In genomic region chr19:40467007-40467565, GRCh38 we compare ENCODE assay signal across 8 cellular contexts. TPM values are rescaled to one million over a fixed set of nuclear protein-coding genes. Genes with fewer than 3 reads are reported as not detected.
DNase-seq lines count a peak whose midpoint lies in the region; ATAC-seq and TF ChIP-seq lines count a peak whose summit lies in the region.

No MANE protein-coding gene starts in this region.

- no peaks in the 10 kb centered on the region for H3K36me3 ChIP-seq in CD8-positive, alpha-beta T cell (ENCODE audit: insufficient read depth, low read length)
- H3K36me3 ChIP-seq in psoas muscle (ENCODE audit: insufficient read depth in 1 of 2, low read depth in 1 of 2) = no peaks in the 10 kb centered on the region

- no peaks in the 10 kb centered on the region for H3K9me3 ChIP-seq in CD8-positive, alpha-beta T cell (ENCODE audit: low read length)
- no peaks in the 10 kb centered on the region for H3K9me3 ChIP-seq in psoas muscle

- peak overlapping the region; percentile 81 for H3K4me3 Mint-ChIP-seq in CD8-positive, alpha-beta T cell

- intact Hi-C loops in CD8-positive, alpha-beta T cell (cut with DNase I, micrococcal nuclease) = loop anchor here (2.0 to 10.0 kb wide), 3 partner anchors 248 to 796 kb away; partner anchors contain the start of genes COQ8B (in 1 of the 2), ITPKC (in 1 of the 2), MIA (in 1 of the 2) and RAB4B (in 1 of the 2)
- intact Hi-C loops in psoas muscle (cut with DNase I) = loop anchor here in 1 of 2 donors (5.0 kb wide), 1 partner anchor 130 kb away; no protein-coding TSS in a partner anchor

- CTCF ChIA-PET in CD8-positive, alpha-beta T cell (lab: Charles Lee) = interaction anchor here (1.4 kb wide), 2 partner anchors 41 to 162 kb away, joined by 3 to 5 read pairs; partner anchors contain the start of gene SERTAD1

- 2 to 7% (median 4%) methylated on average over 9 to 74 of the region's 74 CpGs for WGBS in psoas muscle, 3 donors

- H3K27ac Mint-ChIP-seq in CD8-positive, alpha-beta T cell = no peak overlapping the region

- TF ChIP-seq CTCF in CD8-positive, alpha-beta T cell (IDR thresholded peaks at IDR 0.05) = no peak
- TF ChIP-seq CTCF in fibroblast of villous mesenchyme (IDR thresholded peaks at IDR 0.05; ENCODE audit: insufficient read depth, low read depth, low read length) (no peak), psoas muscle (IDR thresholded peaks at IDR 0.05) (no peak)

- peaks cover 13% of the 10 kb centered on the region for H3K27me3 Mint-ChIP-seq in CD8-positive, alpha-beta T cell (ENCODE audit: low read depth)

- H3K4me1 ChIP-seq in CD8-positive, alpha-beta T cell (ENCODE audit: insufficient read depth, low read length) = peaks cover 25% of the 10 kb centered on the region
- H3K4me1 ChIP-seq in psoas muscle = peaks cover 12% of the 10 kb centered on the region

- no peak overlapping the region for H3K4me3 ChIP-seq in CD8-positive, alpha-beta T cell (ENCODE audit: low read depth, low read length)
- H3K4me3 ChIP-seq in fibroblast of villous mesenchyme (ENCODE audit: low read depth, low read length) (peak overlapping the region; percentile 37), psoas muscle (peak overlapping the region; percentile 85)

- peaks cover 26% of the 10 kb centered on the region for H3K4me1 Mint-ChIP-seq in CD8-positive, alpha-beta T cell (ENCODE audit: low read depth)

- H3K9me3 Mint-ChIP-seq in CD8-positive, alpha-beta T cell = no peaks in the 10 kb centered on the region

- H3K27ac ChIP-seq in CD8-positive, alpha-beta T cell (ENCODE audit: low read depth, low read length) = peak overlapping the region; percentile 41
- peak overlapping the region; percentile 94 for H3K27ac ChIP-seq in psoas muscle

- ATAC-seq in CD8-positive, alpha-beta T cell = no peak
- ATAC-seq in psoas muscle = no peak
- no peak for ATAC-seq in GM19455 (IDR thresholded peaks at IDR 0.05; ENCODE audit: unreplicated experiment)
- ATAC-seq in GM21619 (IDR thresholded peaks at IDR 0.05; ENCODE audit: unreplicated experiment) = no peak

- POLR2A ChIA-PET in CD8-positive, alpha-beta T cell (lab: Charles Lee) = interaction anchor here (1.2 to 2.4 kb wide), 2 partner anchors 41 to 46 kb away, joined by 4 to 10 read pairs; partner anchors contain the start of gene SERTAD1

- H3K27me3 ChIP-seq in CD8-positive, alpha-beta T cell (ENCODE audit: insufficient read depth, low read length) = no peaks in the 10 kb centered on the region
- H3K27me3 ChIP-seq in psoas muscle (ENCODE audit: insufficient read depth in 3 of 3, low read length in 2 of 3) = no peaks in the 10 kb centered on the region

- peaks cover 4% of the 10 kb centered on the region for H3K36me3 Mint-ChIP-seq in CD8-positive, alpha-beta T cell

- no peak for DNase-seq in CD8-positive, alpha-beta T cell
- DNase-seq in T-helper 9 cell = peak; percentile 16
- no peak for DNase-seq in fibroblast of villous mesenchyme (ENCODE audit: low read depth)
- peak in 1 of 2 donors; percentile 62 for DNase-seq in psoas muscle
- no peak for DNase-seq in HuH-7 (ENCODE audit: low spot score)
- DNase-seq in CD1c-positive myeloid dendritic cell (ENCODE audit: extremely low spot score) = no peak

RNA-seq across cellular contexts. Expression of gene SPTBN4, which starts 0.3 kb away (rescaled TPM):
- 1 to 10 TPM in 1 of 2 experiments, under 1 TPM in 1; 0.75 to 1.3 TPM for total RNA-seq in CD8-positive, alpha-beta T cell
- total RNA-seq in fibroblast of villous mesenchyme (0.32 and 1.3 TPM in 2 replicates), psoas muscle (1 to 10 TPM; 1.8 to 4.7 (median 2.8) TPM)
- 1 to 10 TPM in 2 of 3 donors, under 1 TPM in 1; 0.66 to 2.9 (median 2.8) TPM for polyA plus RNA-seq in psoas muscle

RNA-seq across cellular contexts. Expression of gene BLVRB, which starts 1.5 kb away (rescaled TPM):
- total RNA-seq in CD8-positive, alpha-beta T cell = 1 to 10 TPM; 5.1 to 6.4 TPM
- total RNA-seq in fibroblast of villous mesenchyme (33.7 and 64.7 TPM in 2 replicates), psoas muscle (100 to 1,000 TPM in 2 of 4 donors, 10 to 100 TPM in 2; 74.1 to 189 (median 114) TPM)
- polyA plus RNA-seq in psoas muscle = 100 to 1,000 TPM; 167 to 204 (median 172) TPM

RNA-seq across cellular contexts. Expression of gene SERTAD3, which starts 23.0 kb away (rescaled TPM):
- 10 to 100 TPM; 27.9 to 33.4 TPM for total RNA-seq in CD8-positive, alpha-beta T cell
- 38.0 and 49.2 TPM in 2 replicates for total RNA-seq in fibroblast of villous mesenchyme
- 10 to 100 TPM; 16.0 to 29.0 (median 26.0) TPM for total RNA-seq in psoas muscle
- 10 to 100 TPM; 12.7 to 30.0 (median 13.8) TPM for polyA plus RNA-seq in psoas muscle

RNA-seq across cellular contexts. Expression of gene SERTAD1, which starts 41.3 kb away (rescaled TPM):
- 10 to 100 TPM; 36.7 to 38.7 TPM for total RNA-seq in CD8-positive, alpha-beta T cell
- total RNA-seq in fibroblast of villous mesenchyme = 20.0 and 22.0 TPM in 2 replicates
- 10 to 100 TPM; 10.5 to 24.0 (median 20.2) TPM for total RNA-seq in psoas muscle
- polyA plus RNA-seq in psoas muscle = 10 to 100 TPM; 10.7 to 88.7 (median 17.3) TPM

RNA-seq across cellular contexts. Expression of gene PRX, which starts 53.9 kb away (rescaled TPM):
- 1 to 10 TPM; 1.1 to 1.4 TPM for total RNA-seq in CD8-positive, alpha-beta T cell
- total RNA-seq in fibroblast of villous mesenchyme = 0.86 and 1.9 TPM in 2 replicates
- total RNA-seq in psoas muscle = 1 to 10 TPM; 1.4 to 3.3 (median 2.8) TPM
- 1 to 10 TPM; 1.9 to 2.1 (median 2.1) TPM for polyA plus RNA-seq in psoas muscle
